ENCODE assay signal across 16 cellular contexts in genomic region chr12:54010972-54011664, GRCh38. TPM values are rescaled to one million over a fixed set of nuclear protein-coding genes. Genes with fewer than 3 reads are reported as not detected.
A peak's percentile ranks its signal among the peaks of the same experiment; 100 is the strongest.
DNase-seq lines count a peak whose midpoint lies in the region; TF ChIP-seq lines count a peak whose summit lies in the region.
"Had no signal": no experiment of that assay in that cellular context is flagged by ENCODE, and none has a peak within 500 bp of the region (broad histone marks: within the 10 kb centered on the region; RNA-seq: fewer than 3 reads in every experiment).

No MANE protein-coding gene starts in this region.

- TF ChIP-seq CTCF in MM.1S (IDR thresholded peaks at IDR 0.05; ENCODE audit: low read length) (no peak), fibroblast of mammary gland (conservative IDR thresholded peaks at IDR 0.05; ENCODE audit: control insufficient read depth, insufficient read depth, low read depth, low read length) (no peak), smooth muscle cell (IDR thresholded peaks at IDR 0.05; ENCODE audit: borderline replicate concordance, insufficient read depth, poor library complexity, severe bottlenecking) (no peak), transverse colon (IDR thresholded peaks at IDR 0.05) (no peak)

- no peak for DNase-seq in activated CD4-positive, alpha-beta T cell treated with anti-CD3 and anti-CD28 coated beads, Interleukin-2, amount 10 ng/mL, durations not matched to agents 24 days and 14 days
- no peak for DNase-seq in activated CD4-positive, alpha-beta T cell treated with anti-CD3 and anti-CD28 coated beads, Interleukin-2, amount 50 U/mL, for 1 hour
- DNase-seq in MM.1S (no peak), fibroblast of mammary gland (ENCODE audit: low read depth) (no peak), smooth muscle cell (lab: John Stamatoyannopoulos, UW; ENCODE audit: unreplicated experiment) (no peak), transverse colon (no peak), anterior cingulate cortex (lab: John Stamatoyannopoulos, UW) (no peak), NCI-H2081 (lab: John Stamatoyannopoulos, UW) (no peak)
- DNase-seq: head of caudate nucleus; NCI-H146; NCI-H524; stimulated activated CD4-positive, alpha-beta T cell treated with anti-CD3 and anti-CD28 coated beads, Interleukin-1b, Interleukin-23, amount 100 ng/mL, for 48 hours had no signal

- no peaks in the 10 kb centered on the region for H4K20me1 ChIP-seq in MM.1S (ENCODE audit: insufficient read depth, low read length)
- no peaks in the 10 kb centered on the region for H4K20me1 ChIP-seq in smooth muscle cell (ENCODE audit: low read depth)

- H3K9me3 ChIP-seq in MM.1S (replicated peaks; ENCODE audit: insufficient read depth, low read length), result no peaks in the 10 kb centered on the region
- H3K9me3 ChIP-seq in smooth muscle cell (replicated peaks; ENCODE audit: low read depth), result no peaks in the 10 kb centered on the region
- H3K9me3 ChIP-seq in transverse colon, result no peaks in the 10 kb centered on the region

- WGBS in smooth muscle cell (ENCODE audit: low lambda C conversion rate), result 15% methylated on average over 17 of the region's 17 CpGs
- 3 to 9% methylated on average over 6 to 17 of the region's 17 CpGs for WGBS in transverse colon (ENCODE audit: low coverage in 1 of 2), 2 donors

- H3F3A ChIP-seq in MM.1S (ENCODE audit: insufficient read depth, low read length) (no peaks in the 10 kb centered on the region), smooth muscle cell (ENCODE audit: low read depth) (no peaks in the 10 kb centered on the region)

- H3K4me2 ChIP-seq in MM.1S (ENCODE audit: low read depth, low read length), result peak overlapping the region; percentile 35; the same call in 1 of the 2 replicates
- H3K4me2 ChIP-seq in smooth muscle cell, result peak overlapping the region; percentile 71

- peaks cover 24% of the 10 kb centered on the region for H3K4me1 Mint-ChIP-seq in activated CD4-positive, alpha-beta T cell treated with anti-CD3 and anti-CD28 coated beads, Interleukin-2, amount 10 ng/mL, durations not matched to agents 24 days and 14 days

- no peak overlapping the region for H3K4me3 ChIP-seq in MM.1S (ENCODE audit: low read length)
- peak overlapping the region; percentile 88 for H3K4me3 ChIP-seq in fibroblast of mammary gland (ENCODE audit: control insufficient read depth, low read depth, low read length)
- peak overlapping the region; percentile 49 for H3K4me3 ChIP-seq in smooth muscle cell
- no peak overlapping the region for H3K4me3 ChIP-seq in transverse colon

- TF ChIP-seq POLR2A in transverse colon (IDR thresholded peaks at IDR 0.05), result no peak

- H3K27me3 ChIP-seq in MM.1S (replicated peaks; ENCODE audit: insufficient read depth, low read length) (peaks cover 96% of the 10 kb centered on the region), smooth muscle cell (ENCODE audit: low read depth) (peaks cover 98% of the 10 kb centered on the region), transverse colon (peaks cover 98% of the 10 kb centered on the region)

- H3K36me3 Mint-ChIP-seq in activated CD4-positive, alpha-beta T cell treated with anti-CD3 and anti-CD28 coated beads, Interleukin-2, amount 10 ng/mL, durations not matched to agents 24 days and 14 days (ENCODE audit: low read depth), result no peaks in the 10 kb centered on the region

- H3K4me1 ChIP-seq in MM.1S (ENCODE audit: low read length) (0 out of 2 replicates have a peak, but pooled peaks cover 5% of the 10 kb centered on the region), smooth muscle cell (ENCODE audit: low read depth) (peaks cover 3% of the 10 kb centered on the region), transverse colon (peaks cover 0 to 29% (median 18%) of the 10 kb centered on the region in 4 donors)

- H3K27ac ChIP-seq in MM.1S (ENCODE audit: low read length), result no peak overlapping the region
- no peak overlapping the region for H3K27ac ChIP-seq in smooth muscle cell (ENCODE audit: low read depth)
- no peak overlapping the region for H3K27ac ChIP-seq in transverse colon
- H3K27ac ChIP-seq: 22Rv1 had no signal

- H3K9ac ChIP-seq in MM.1S (ENCODE audit: low read length), result no peak overlapping the region
- H3K9ac ChIP-seq in smooth muscle cell (ENCODE audit: low read depth), result no peak overlapping the region

- in situ Hi-C loops in transverse colon (cut with MboI; ENCODE audit: low pct_ligation_motif_present in 1 of 4, low pct_unique_long_range_greater_than_20kb in 1 of 4, low sequenced_read_pairs in 3 of 4), result no loop called here

- H3K27ac Mint-ChIP-seq in activated CD4-positive, alpha-beta T cell treated with anti-CD3 and anti-CD28 coated beads, Interleukin-2, amount 10 ng/mL, durations not matched to agents 24 days and 14 days, result no peak overlapping the region
- H3K27ac Mint-ChIP-seq: activated naive CD4-positive, alpha-beta T cell treated with anti-CD3 and anti-CD28 coated beads, Interleukin-2, amount 50 U/mL, for 72 hours had no signal

- H3K9me3 Mint-ChIP-seq in activated CD4-positive, alpha-beta T cell treated with anti-CD3 and anti-CD28 coated beads, Interleukin-2, amount 10 ng/mL, durations not matched to agents 24 days and 14 days, result no peaks in the 10 kb centered on the region
- H3K9me3 Mint-ChIP-seq: activated naive CD4-positive, alpha-beta T cell treated with anti-CD3 and anti-CD28 coated beads, Interleukin-2, amount 50 U/mL, for 72 hours had no signal

- no peaks in the 10 kb centered on the region for H3K9me2 ChIP-seq in MM.1S (replicated peaks; ENCODE audit: insufficient read depth, low read length)

- peaks cover 91% of the 10 kb centered on the region for H3K27me3 Mint-ChIP-seq in activated CD4-positive, alpha-beta T cell treated with anti-CD3 and anti-CD28 coated beads, Interleukin-2, amount 10 ng/mL, durations not matched to agents 24 days and 14 days

- TF ChIP-seq EP300 in transverse colon (IDR thresholded peaks at IDR 0.05; ENCODE audit: low read depth), result no peak

- intact Hi-C loops in activated CD4-positive, alpha-beta T cell treated with anti-CD3 and anti-CD28 coated beads, Interleukin-2, amount 10 ng/mL, durations not matched to agents 24 days and 14 days (cut with micrococcal nuclease), result loop anchor here (5.0 kb wide), 1 partner anchor 39 kb away; the partner anchor contains the start of genes HOTAIR and HOXC11
- intact Hi-C loops in transverse colon (cut with DNase I; ENCODE audit: low total_unique reads), result no loop called here

- H3K79me2 ChIP-seq in MM.1S (ENCODE audit: low read length) (no peaks in the 10 kb centered on the region), smooth muscle cell (ENCODE audit: low read depth) (no peaks in the 10 kb centered on the region)

- peak overlapping the region; percentile 12 for H3K4me3 Mint-ChIP-seq in activated CD4-positive, alpha-beta T cell treated with anti-CD3 and anti-CD28 coated beads, Interleukin-2, amount 10 ng/mL, durations not matched to agents 24 days and 14 days

- H3K36me3 ChIP-seq in MM.1S (replicated peaks; ENCODE audit: insufficient read depth, low read length) (no peaks in the 10 kb centered on the region), smooth muscle cell (ENCODE audit: low read depth) (no peaks in the 10 kb centered on the region), transverse colon (no peaks in the 10 kb centered on the region)

- H2AFZ ChIP-seq in MM.1S (ENCODE audit: low read length) (no peak overlapping the region), smooth muscle cell (ENCODE audit: low read depth) (no peak overlapping the region)

RNA-seq across cellular contexts. Expression of gene HOXC8, which starts 2.3 kb away (rescaled TPM):
- not detected in 2 replicates for total RNA-seq in activated CD4-positive, alpha-beta T cell treated with anti-CD3 and anti-CD28 coated beads, Interleukin-2, amount 10 ng/mL, durations not matched to agents 24 days and 14 days
- total RNA-seq in smooth muscle cell (1.4 and 1.6 TPM in 2 replicates), transverse colon (not detected)
- 3.8 and 4.4 TPM in 2 replicates for polyA plus RNA-seq in smooth muscle cell
- total RNA-seq: activated naive CD4-positive, alpha-beta T cell treated with anti-CD3 and anti-CD28 coated beads, Interleukin-2, amount 50 U/mL, for 72 hours; cerebellum had no signal

RNA-seq across cellular contexts. Expression of gene HOXC9, which starts 11.2 kb away (rescaled TPM):
- not detected in 2 replicates for total RNA-seq in activated CD4-positive, alpha-beta T cell treated with anti-CD3 and anti-CD28 coated beads, Interleukin-2, amount 10 ng/mL, durations not matched to agents 24 days and 14 days
- total RNA-seq in smooth muscle cell (0.54 and 1.2 TPM in 2 replicates), transverse colon (not detected)
- 2.5 and 2.7 TPM in 2 replicates for polyA plus RNA-seq in smooth muscle cell
- total RNA-seq: activated naive CD4-positive, alpha-beta T cell treated with anti-CD3 and anti-CD28 coated beads, Interleukin-2, amount 50 U/mL, for 72 hours; cerebellum had no signal

RNA-seq across cellular contexts. Expression of gene HOXC6, which starts 17.1 kb away (rescaled TPM):
- total RNA-seq in activated CD4-positive, alpha-beta T cell treated with anti-CD3 and anti-CD28 coated beads, Interleukin-2, amount 10 ng/mL, durations not matched to agents 24 days and 14 days, result not detected in 2 replicates
- total RNA-seq in smooth muscle cell, result 3.0 and 3.1 TPM in 2 replicates
- 8.3 and 12.3 TPM in 2 replicates for polyA plus RNA-seq in smooth muscle cell
- under 1 TPM in 1 of 4 donors, not detected in 3; 0.48 TPM for total RNA-seq in transverse colon
- total RNA-seq: activated naive CD4-positive, alpha-beta T cell treated with anti-CD3 and anti-CD28 coated beads, Interleukin-2, amount 50 U/mL, for 72 hours; cerebellum had no signal

RNA-seq across cellular contexts. Expression of gene HOXC5, which starts 21.7 kb away (rescaled TPM):
- not detected in 2 replicates for total RNA-seq in activated CD4-positive, alpha-beta T cell treated with anti-CD3 and anti-CD28 coated beads, Interleukin-2, amount 10 ng/mL, durations not matched to agents 24 days and 14 days
- total RNA-seq in smooth muscle cell, result 1.3 TPM in 1 of 2 replicates, not detected in the other
- 0.54 TPM in 1 of 2 replicates, not detected in the other for polyA plus RNA-seq in smooth muscle cell
- under 1 TPM in 2 of 4 donors, not detected in 2; 0.27 to 0.60 TPM for total RNA-seq in transverse colon
- total RNA-seq: activated naive CD4-positive, alpha-beta T cell treated with anti-CD3 and anti-CD28 coated beads, Interleukin-2, amount 50 U/mL, for 72 hours; cerebellum; H4 had no signal

RNA-seq across cellular contexts. Expression of gene HOXC10, which starts 26.2 kb away (rescaled TPM):
- total RNA-seq in activated CD4-positive, alpha-beta T cell treated with anti-CD3 and anti-CD28 coated beads, Interleukin-2, amount 10 ng/mL, durations not matched to agents 24 days and 14 days, result not detected in 2 replicates
- total RNA-seq in smooth muscle cell (not detected in 2 replicates), transverse colon (not detected)
- 0.66 and 0.67 TPM in 2 replicates for polyA plus RNA-seq in smooth muscle cell
- total RNA-seq: activated naive CD4-positive, alpha-beta T cell treated with anti-CD3 and anti-CD28 coated beads, Interleukin-2, amount 50 U/mL, for 72 hours; cerebellum had no signal

Comparison
In these comparisons a context has a peak if more than half of its experiments do, and no peak if none do; other contexts are left out.
1. H3K4me3 ChIP-seq: peak in fibroblast of mammary gland (single experiment) and smooth muscle cell (single experiment); none in MM.1S (single experiment) and transverse colon (0 of 4).